1 cellular context compared by ENCODE assay signal in the genomic region with DNA sequence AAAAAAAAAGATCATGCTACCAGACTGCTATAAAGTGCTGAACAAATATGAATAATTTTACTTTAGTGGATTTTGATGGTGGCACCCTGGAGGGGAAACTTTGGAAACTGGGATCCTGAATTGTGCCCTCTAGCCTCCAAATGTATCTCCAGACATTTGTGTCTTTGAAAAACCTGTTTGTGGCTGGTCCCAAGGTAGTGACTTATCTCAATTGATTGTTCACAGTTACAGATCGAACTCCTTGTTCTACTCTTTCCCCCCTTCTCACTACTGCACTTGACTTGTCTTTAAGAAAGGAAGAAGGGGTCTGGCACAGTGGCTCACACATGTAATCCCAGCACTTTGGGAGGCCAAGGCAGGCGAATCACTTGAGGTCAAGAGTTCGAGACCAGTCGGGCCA.
TF ChIP-seq lines count a peak whose summit lies in the region.

No MANE protein-coding gene starts in this region.

TF ChIP-seq in HEK293, 187 proteins besides CTCF, POLR2A, EP300 and RAD21 (continued from another document):
- TF ChIP-seq PRDM10 (tag by site-specific recombination; IDR thresholded peaks at IDR 0.05), result peak; percentile 87
- no peak for TF ChIP-seq INSM2 (tag by site-specific recombination; IDR thresholded peaks at IDR 0.05)
